8 cellular contexts compared by ENCODE assay signal in genomic region chr22:21866821-21867527, GRCh38. TPM values are rescaled to one million over a fixed set of nuclear protein-coding genes. Genes with fewer than 3 reads are reported as not detected.
A peak's percentile ranks its signal among the peaks of the same experiment; 100 is the strongest.
DNase-seq lines count a peak whose midpoint lies in the region; ATAC-seq and TF ChIP-seq lines count a peak whose summit lies in the region.

No MANE protein-coding gene starts in this region.

- peaks cover 17% of the 10 kb centered on the region for H3K4me1 ChIP-seq in HUES64 (ENCODE audit: insufficient read depth, low read length)
- peaks cover 24% of the 10 kb centered on the region for H3K4me1 ChIP-seq in neuron (ENCODE audit: insufficient read depth, low read length)

- peak; percentile 32 for ATAC-seq in GM19328 (IDR thresholded peaks at IDR 0.05; ENCODE audit: unreplicated experiment)

- DNase-seq in ACHN: peak; percentile 21
- DNase-seq in activated T-cell treated with anti-CD3 and anti-CD28 coated beads for 48 hours (ENCODE audit: low read depth): peak; percentile 7
- DNase-seq in fibroblast of pulmonary artery (ENCODE audit: low read depth): no peak
- no peak for DNase-seq in middle frontal gyrus (ENCODE audit: extremely low spot score, low spot score)
- no peak for DNase-seq in NCI-H446 (lab: John Stamatoyannopoulos, UW)

- TF ChIP-seq CTCF in fibroblast of pulmonary artery (IDR thresholded peaks at IDR 0.05; ENCODE audit: low read length, missing control alignments): no peak

- WGBS in HUES64: under 1% methylated on average over 92 of the region's 92 CpGs

- H3K9ac ChIP-seq in HUES64 (ENCODE audit: low read depth, low read length): peak overlapping the region; percentile 84

- peak overlapping the region; percentile 65 for H2AFZ ChIP-seq in neuron (ENCODE audit: low read depth, low read length)

- H3K36me3 ChIP-seq in HUES64 (ENCODE audit: insufficient read depth, low read length) (no peaks in the 10 kb centered on the region), neuron (ENCODE audit: insufficient read depth, low read length) (no peaks in the 10 kb centered on the region)

- H3K27me3 ChIP-seq in HUES64 (ENCODE audit: insufficient read depth, low read length) (no peaks in the 10 kb centered on the region), neuron (ENCODE audit: insufficient read depth, low read length) (no peaks in the 10 kb centered on the region)

- H3K4me3 ChIP-seq in HUES64 (ENCODE audit: low read length) (peak overlapping the region; percentile 96), fibroblast of pulmonary artery (replicated peaks; ENCODE audit: low read depth, low read length) (peak overlapping the region; percentile 95), neuron (ENCODE audit: low read length) (peak overlapping the region; percentile 99)

- in situ Hi-C loops in ACHN (cut with HindIII; ENCODE audit: low pct_ligation_motif_present, low pct_unique_long_range_greater_than_20kb, low sequenced_read_pairs): no loop called here

- H3K9me3 ChIP-seq in HUES64 (ENCODE audit: insufficient read depth, low read depth, low read length): no peaks in the 10 kb centered on the region
- H3K9me3 ChIP-seq in neuron (ENCODE audit: low read length): no peaks in the 10 kb centered on the region

- H3K27ac ChIP-seq in HUES64 (ENCODE audit: low read depth, low read length): peak overlapping the region; percentile 82; the same call in 1 of the 2 replicates

RNA-seq across cellular contexts. Expression of gene MAPK1, which starts 0.5 kb away (rescaled TPM):
- polyA plus RNA-seq in HUES64 (2013, experiment 1 of 2): 57.3 TPM
- polyA plus RNA-seq in HUES64 (2013, experiment 2 of 2): 71.2 TPM

Comparison
In these comparisons a context has a peak if more than half of its experiments do, and no peak if none do; other contexts are left out.
1. DNase-seq: peak in ACHN (single experiment) and activated T-cell treated with anti-CD3 and anti-CD28 coated beads for 48 hours (single experiment); none in fibroblast of pulmonary artery (single experiment), middle frontal gyrus (single experiment) and NCI-H446 (0 of 2).
2. Peak in every context shown above with its lines, with median percentiles within 50 percentile points of each other: H3K4me3 ChIP-seq.